ENCODE assay signal across 11 cellular contexts in genomic region chr22:39997939-39998726, GRCh38. TPM values are rescaled to one million over a fixed set of nuclear protein-coding genes. Genes with fewer than 3 reads are reported as not detected.
DNase-seq lines count a peak whose midpoint lies in the region; FAIRE-seq and TF ChIP-seq lines count a peak whose summit lies in the region.
"Had no signal": no experiment of that assay in that cellular context is flagged by ENCODE, and none has a peak within 500 bp of the region (broad histone marks: within the 10 kb centered on the region; RNA-seq: fewer than 3 reads in every experiment).

No MANE protein-coding gene starts in this region.

- no peak for TF ChIP-seq CTCF in esophagus muscularis mucosa (IDR thresholded peaks at IDR 0.05)
- no peak for TF ChIP-seq CTCF in prostate gland (IDR thresholded peaks at IDR 0.05)

- H3K9me3 ChIP-seq in esophagus muscularis mucosa (no peaks in the 10 kb centered on the region), prostate gland (no peaks in the 10 kb centered on the region)

- 71% methylated on average over 11 of the region's 11 CpGs for WGBS in esophagus muscularis mucosa
- 37% methylated on average over 11 of the region's 11 CpGs for WGBS in prostate gland

- peaks cover 0 to 59% (median 15%) of the 10 kb centered on the region in 4 donors for H3K27me3 ChIP-seq in esophagus muscularis mucosa
- no peaks in the 10 kb centered on the region for H3K27me3 ChIP-seq in prostate gland (replicated peaks; ENCODE audit: insufficient read depth)

- peaks cover 8 to 34% (median 24%) of the 10 kb centered on the region in 4 donors for H3K4me1 ChIP-seq in esophagus muscularis mucosa
- peaks cover 11% of the 10 kb centered on the region for H3K4me1 ChIP-seq in prostate gland (replicated peaks)

- H3K36me3 ChIP-seq in esophagus muscularis mucosa (no peaks in the 10 kb centered on the region), prostate gland (no peaks in the 10 kb centered on the region)

- peak; percentile 56 for DNase-seq in HTR-8/SVneo (ENCODE audit: insufficient read length, low spot score)
- peak; percentile 16 for DNase-seq in NCI-H774 (lab: John Stamatoyannopoulos, UW)
- no peak for DNase-seq in esophagus muscularis mucosa (ENCODE audit: extremely low spot score)
- peak; percentile 89 for DNase-seq in prostate gland (ENCODE audit: low spot score)
- DNase-seq in CD1c-positive myeloid dendritic cell (ENCODE audit: extremely low spot score) = no peak
- no peak for DNase-seq in SKM-1 (lab: John Stamatoyannopoulos, UW; ENCODE audit: unreplicated experiment)
- no peak for DNase-seq in GM12892 (ENCODE audit: insufficient read length)
- DNase-seq in hepatic stellate cell (ENCODE audit: low spot score) = no peak
- DNase-seq: activated CD4-positive, alpha-beta T cell treated with anti-CD3 and anti-CD28 coated beads, Interleukin-2, amount 50 U/mL, for 1 hour had no signal

- H3K27ac ChIP-seq in esophagus muscularis mucosa (replicated peaks in 1 of 4) (peak overlapping the region in 3 of 4 donors; percentile 40 to 49 (median 44)), prostate gland (peak overlapping the region; percentile 82 to 90)

- FAIRE-seq in HTR-8/SVneo (lab: Jason Lieb, UNC) = no peak
- no peak for FAIRE-seq in GM12892 (lab: Jason Lieb, UNC)
- FAIRE-seq: GM18507 had no signal

- TF ChIP-seq EP300 in esophagus muscularis mucosa (IDR thresholded peaks at IDR 0.05) = no peak

- TF ChIP-seq POLR2A in esophagus muscularis mucosa (IDR thresholded peaks at IDR 0.05; ENCODE audit: low read depth) (no peak), prostate gland (IDR thresholded peaks at IDR 0.05) (peak; percentile 30), GM12892 (IDR thresholded peaks at IDR 0.05; ENCODE audit: low read depth, low read length) (no peak)

- H3K4me3 ChIP-seq in esophagus muscularis mucosa (no peak overlapping the region), prostate gland (peak overlapping the region in 1 of 2 donors; percentile 44)

- intact Hi-C loops in esophagus muscularis mucosa (cut with DNase I) (no loop called here), prostate gland (cut with DNase I) (no loop called here)

RNA-seq across cellular contexts. Expression of gene FAM83F, which starts 3.4 kb away (rescaled TPM):
- under 1 TPM; 0.19 to 0.66 (median 0.41) TPM for total RNA-seq in esophagus muscularis mucosa
- 10 to 100 TPM; 26.2 to 28.6 TPM for total RNA-seq in prostate gland
- polyA plus RNA-seq in GM12892 (2012; ENCODE audit: missing spikeins) = 0.02 TPM

RNA-seq across cellular contexts. Expression of gene TMA7B, which starts 37.9 kb away (rescaled TPM):
- not detected for total RNA-seq in esophagus muscularis mucosa
- total RNA-seq in prostate gland = not detected
- polyA plus RNA-seq in GM12892 (2012; ENCODE audit: missing spikeins) = not detected
- total RNA-seq: epithelial cell of proximal tubule had no signal

Comparison
In these comparisons a context has a peak if more than half of its experiments do, and no peak if none do; other contexts are left out.
1. DNase-seq: peak in HTR-8/SVneo (single experiment), NCI-H774 (single experiment) and prostate gland (single experiment); none in esophagus muscularis mucosa (single experiment), CD1c-positive myeloid dendritic cell (single experiment), SKM-1 (single experiment), GM12892 (single experiment) and hepatic stellate cell (single experiment).
2. RNA of gene FAM83F, which starts 3.4 kb away (total RNA-seq): 26.2 to 28.6 TPM in prostate gland; 0.19 to 0.66 TPM in esophagus muscularis mucosa; every median in the first group is over 10 times any median in the second.